8 cellular contexts compared by ENCODE assay signal in genomic region chr3:190513409-190514162, GRCh38. TPM values are rescaled to one million over a fixed set of nuclear protein-coding genes. Genes with fewer than 3 reads are reported as not detected.
A peak's percentile ranks its signal among the peaks of the same experiment; 100 is the strongest.
DNase-seq lines count a peak whose midpoint lies in the region; FAIRE-seq and TF ChIP-seq lines count a peak whose summit lies in the region.

Gene IL1RAP (plus strand): TSS chr3:190514085. CDS start chr3:190564290, 50,205 bp downstream.

- FAIRE-seq in frontal cortex (lab: Jason Lieb, UNC): no peak

- peak within 1 kb of the TSS; percentile 18 for H3K27ac ChIP-seq in SJSA1

- H3K9me3 ChIP-seq in SJSA1 (replicated peaks): no peaks in the 10 kb centered on the region

- H3K4me1 ChIP-seq in SJSA1 (replicated peaks): peaks cover 17% of the 10 kb centered on the region

- peaks cover 5% of the 10 kb centered on the region; the same call in 1 of the 2 replicates for H3K36me3 ChIP-seq in SJSA1

- peak; percentile 66 for TF ChIP-seq CTCF in LNCaP clone FGC (IDR thresholded peaks at IDR 0.05; ENCODE audit: control insufficient read depth, extremely low read depth, insufficient read depth)

- DNase-seq in ELR (ENCODE audit: low read depth) (peak; percentile 93), H4 (ENCODE audit: low spot score) (peak; percentile 93), LNCaP clone FGC (ENCODE audit: low read depth) (peak; percentile 65), SJSA1 (ENCODE audit: low read depth in 1 of 2, low spot score in 2 of 2) (peak; percentile 88 to 91), frontal cortex (ENCODE audit: low spot score in 2 of 2) (peak; percentile 78 to 81), non-pigmented ciliary epithelial cell (ENCODE audit: low read depth) (peak; percentile 43), superior temporal gyrus (ENCODE audit: extremely low spot score) (peak; percentile 86)
- DNase-seq in activated naive CD4-positive, alpha-beta T cell treated with Interleukin-2 at 50 U/mL for 16 hours: peak; percentile 88

- H3K4me3 ChIP-seq in LNCaP clone FGC (ENCODE audit: low read depth, low read length): peak within 1 kb of the TSS; percentile 68
- peak within 1 kb of the TSS; percentile 76 for H3K4me3 ChIP-seq in SJSA1

- no peaks in the 10 kb centered on the region for H3K27me3 ChIP-seq in SJSA1 (replicated peaks)

RNA-seq across cellular contexts. Expression of gene IL1RAP, which starts in this region (rescaled TPM):
- 12.1 and 13.3 TPM in 2 replicates for total RNA-seq in H4 (2014; rRNA removed; shearing (Covaris generic))
- 20.1 and 29.6 TPM in 2 replicates for total RNA-seq in SJSA1 (2014; rRNA removed; shearing (Covaris generic))
- 13.9 TPM for total RNA-seq in frontal cortex

Comparison
In these comparisons a context has a peak if more than half of its experiments do, and no peak if none do; other contexts are left out.
1. Peak in every context shown above with its lines: DNase-seq, H3K4me3 ChIP-seq and H3K27ac ChIP-seq.
2. DNase-seq: peak in every context shown above with its lines; median percentile 93 in ELR; 93 in H4; 90 in SJSA1; 88 in activated naive CD4-positive, alpha-beta T cell treated with Interleukin-2 at 50 U/mL for 16 hours; 86 in superior temporal gyrus; 80 in frontal cortex; 65 in LNCaP clone FGC; 43 in non-pigmented ciliary epithelial cell.